In genomic region chr19:46413262-46414031, GRCh38 we compare ENCODE assay signal across 2 cellular contexts.
TF ChIP-seq lines count a peak whose summit lies in the region.

Gene CCDC8 (minus strand): TSS chr19:46413564. CDS start chr19:46412810, 754 bp downstream.

TF ChIP-seq in HEK293, 187 proteins besides CTCF, POLR2A, EP300 and RAD21 (continued from another document and continues in another):
- peak; percentile 63; the same call in 1 of the 2 replicates for TF ChIP-seq YY1 (tag by site-specific recombination; IDR thresholded peaks at IDR 0.05)
- TF ChIP-seq ZNF692 (tag by site-specific recombination; IDR thresholded peaks at IDR 0.05), result peak; percentile 96
- TF ChIP-seq ZBTB26 (tag by site-specific recombination; optimal IDR thresholded peaks at IDR 0.05), result peak; percentile 84
- peak; percentile 48; the same call in 1 of the 2 replicates for TF ChIP-seq ZNF366 (tag by site-specific recombination; conservative IDR thresholded peaks at IDR 0.05)
- peak; percentile 69 for TF ChIP-seq ZFHX2 (tag by site-specific recombination; conservative IDR thresholded peaks at IDR 0.05)
- TF ChIP-seq PATZ1 (tag by site-specific recombination; IDR thresholded peaks at IDR 0.05), result peak; percentile 94
- TF ChIP-seq ZNF629 (tag by site-specific recombination; IDR thresholded peaks at IDR 0.05), result peak; percentile 69; the same call in 1 of the 2 replicates
- TF ChIP-seq ZBTB17 (tag by site-specific recombination; IDR thresholded peaks at IDR 0.05), result peak; percentile 83
- peak; percentile 69 for TF ChIP-seq EGR2 (tag by site-specific recombination; IDR thresholded peaks at IDR 0.05; ENCODE audit: low read depth)
- peak; percentile 84 for TF ChIP-seq ZNF10 (tag by site-specific recombination; IDR thresholded peaks at IDR 0.05)
- TF ChIP-seq ZNF785 (tag by site-specific recombination; IDR thresholded peaks at IDR 0.05), result no peak
- TF ChIP-seq ZNF660 (tag by site-specific recombination; IDR thresholded peaks at IDR 0.05), result peak; percentile 82
- TF ChIP-seq ZNF571 (tag by site-specific recombination; IDR thresholded peaks at IDR 0.05), result no peak
- no peak for TF ChIP-seq ZNF645 (tag by site-specific recombination; IDR thresholded peaks at IDR 0.05)
- TF ChIP-seq ZNF24 (tag by site-specific recombination; IDR thresholded peaks at IDR 0.05), result peak; percentile 80
- TF ChIP-seq ZNF175 (tag by site-specific recombination; IDR thresholded peaks at IDR 0.05), result no peak
- TF ChIP-seq GLIS1 (tag by site-specific recombination; IDR thresholded peaks at IDR 0.05), result peak; percentile 71; the same call in 1 of the 2 replicates
- TF ChIP-seq ZNF335 (tag by site-specific recombination; conservative IDR thresholded peaks at IDR 0.05), result peak; percentile 94
- peak; percentile 34; the same call in 1 of the 2 replicates for TF ChIP-seq ZNF639 (tag by site-specific recombination; IDR thresholded peaks at IDR 0.05)
- TF ChIP-seq YY2 (tag by site-specific recombination; IDR thresholded peaks at IDR 0.05), result peak; percentile 24; the same call in 1 of the 2 replicates
- no peak for TF ChIP-seq ZNF621 (tag by site-specific recombination; IDR thresholded peaks at IDR 0.05)
- TF ChIP-seq ZNF561 (tag by site-specific recombination; IDR thresholded peaks at IDR 0.05; ENCODE audit: borderline replicate concordance), result peak; percentile 89; the same call in 1 of the 2 replicates
- no peak for TF ChIP-seq ZNF747 (tag by site-specific recombination; IDR thresholded peaks at IDR 0.05)
- no peak for TF ChIP-seq SALL2 (tag by site-specific recombination; IDR thresholded peaks at IDR 0.05; ENCODE audit: borderline replicate concordance)

TF ChIP-seq in K562, 482 proteins besides CTCF, POLR2A, EP300 and RAD21 (continued from another document and continues in another):
- TF ChIP-seq CREB1 (IDR thresholded peaks at IDR 0.05) (0 out of 2 replicates have a peak, but pooled peaks have one; percentile 35), CREB1 (CRISPR knock-in tag; IDR thresholded peaks at IDR 0.05) (peak; percentile 26; the same call in 1 of the 2 replicates), ZNF316 (IDR thresholded peaks at IDR 0.05) (peak; percentile 67), ZNF431 (CRISPR knock-in tag; IDR thresholded peaks at IDR 0.05) (no peak), L3MBTL2 (IDR thresholded peaks at IDR 0.05) (peak; percentile 86), BRD4 (IDR thresholded peaks at IDR 0.05) (peak; percentile 73; the same call in 1 of the 2 replicates), SMAD3 (CRISPR knock-in tag; conservative IDR thresholded peaks at IDR 0.05) (0 out of 2 replicates have a peak, but pooled peaks have one; percentile 20), ZNF766 (CRISPR knock-in tag; conservative IDR thresholded peaks at IDR 0.05) (peak; percentile 65; the same call in 1 of the 2 replicates), ARID1B (IDR thresholded peaks at IDR 0.05) (peak; percentile 56; the same call in 1 of the 2 replicates), E2F8 (IDR thresholded peaks at IDR 0.05; ENCODE audit: low read depth, partially characterized antibody) (peak; percentile 7), FOS (IDR thresholded peaks at IDR 0.05; ENCODE audit: extremely low read depth, insufficient read length) (peak; percentile 70), KLF13 (tag; IDR thresholded peaks at IDR 0.05; ENCODE audit: borderline replicate concordance, low read depth) (peak; percentile 59; the same call in 1 of the 2 replicates), BRD9 (IDR thresholded peaks at IDR 0.05; ENCODE audit: low read depth, partially characterized antibody) (peak; percentile 63), ZNF77 (CRISPR knock-in tag; IDR thresholded peaks at IDR 0.05) (no peak), ZNF740 (CRISPR knock-in tag; IDR thresholded peaks at IDR 0.05) (peak; percentile 10), ZNF740 (tag; IDR thresholded peaks at IDR 0.05) (no peak), ZNF318 (IDR thresholded peaks at IDR 0.05; ENCODE audit: borderline replicate concordance in 1 of 2, low read depth in 1 of 2) (peak in 1 of 2 experiments; percentile 68; a peak in 2 of 4 replicates), CHD7 (IDR thresholded peaks at IDR 0.05; ENCODE audit: low read depth, low read length) (no peak)
